In the genomic region with DNA sequence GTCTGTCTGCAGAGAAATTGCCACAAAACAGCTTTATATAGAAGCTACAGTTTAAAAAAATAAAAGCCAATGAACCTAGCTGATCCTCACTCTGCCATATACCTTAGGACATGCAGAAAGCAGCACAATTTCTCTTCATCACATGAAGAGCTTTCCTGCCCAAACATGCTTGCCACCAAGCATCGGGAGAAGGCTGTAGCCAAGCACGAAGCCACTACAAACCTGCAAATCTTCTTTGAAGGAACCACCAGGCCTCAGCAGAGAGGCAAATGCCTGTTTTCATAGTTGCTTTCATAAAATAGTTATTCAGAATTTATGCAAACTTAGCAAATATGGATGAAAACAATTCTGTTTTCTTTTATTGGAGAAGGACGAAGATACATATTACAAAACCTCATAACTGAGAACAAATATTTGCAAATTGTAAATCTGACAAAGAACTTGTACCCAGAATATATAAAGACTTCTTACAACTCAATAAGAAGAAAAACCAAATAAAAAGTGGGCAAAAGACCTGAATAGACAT, we compare ENCODE assay signal across 25 cellular contexts.
"Had no signal": no experiment of that assay in that cellular context is flagged by ENCODE, and none has a peak within 500 bp of the region (broad histone marks: within the 10 kb centered on the region; RNA-seq: fewer than 3 reads in every experiment).

No MANE protein-coding gene starts in this region.

- H3K27me3 Mint-ChIP-seq: activated CD8-positive, alpha-beta T cell treated with anti-CD3 and anti-CD28 coated beads for 36 hours had no signal

- H3K27ac ChIP-seq: epithelial cell of prostate, foreskin keratinocyte, psoas muscle, tibial artery, uterus had no signal

- ATAC-seq: activated CD8-positive, alpha-beta T cell treated with anti-CD3 and anti-CD28 coated beads for 36 hours; foreskin keratinocyte; psoas muscle; right cardiac atrium; stimulated activated naive CD8-positive, alpha-beta T cell treated with anti-CD3 and anti-CD28 coated beads, Interleukin-15, Interleukin-2, amounts not matched to agents 100 U/mL and 50 U/mL, for 24 hours had no signal

- H3K4me1 ChIP-seq: psoas muscle, uterus had no signal

- H3K27me3 ChIP-seq: dorsolateral prefrontal cortex, foreskin keratinocyte, tibial artery, uterus had no signal

- FAIRE-seq: colon had no signal

- H3K36me3 ChIP-seq: tibial artery, uterus had no signal

- H3K9me3 ChIP-seq: psoas muscle, tibial artery, uterus had no signal

- H3K4me3 ChIP-seq: dorsolateral prefrontal cortex, lung, psoas muscle, skin epidermis, tibial artery, uterus had no signal

- H3K4me3 Mint-ChIP-seq: activated B cell treated with CpG ODN at 0.5 μM for 24 hours; activated CD8-positive, alpha-beta T cell treated with anti-CD3 and anti-CD28 coated beads for 36 hours; activated naive CD8-positive, alpha-beta T cell treated with anti-CD3 and anti-CD28 coated beads, Interleukin-2, amount 10 ng/mL, durations not matched to agents 7 days and 5 days; neural crest cell had no signal

- H3K27ac Mint-ChIP-seq: activated B cell treated with CpG ODN at 0.5 μM for 24 hours; activated CD8-positive, alpha-beta T cell treated with anti-CD3 and anti-CD28 coated beads for 36 hours; activated naive CD8-positive, alpha-beta T cell treated with anti-CD3 and anti-CD28 coated beads, Interleukin-2, amount 10 ng/mL, durations not matched to agents 7 days and 5 days; activated T-helper 2 cell treated with anti-CD3 and anti-CD28 coated beads, Interferon-gamma antibody, Interleukin-2, Interleukin-4, amounts not matched to agents 10 μg/mL and 5 μg/mL and 100 μg/mL, durations not matched to agents 14 hours and 24 hours and 36 hours had no signal

- H3K9me3 Mint-ChIP-seq: activated B cell treated with CpG ODN at 0.5 μM for 24 hours; activated CD8-positive, alpha-beta T cell treated with anti-CD3 and anti-CD28 coated beads for 36 hours; activated naive CD8-positive, alpha-beta T cell treated with anti-CD3 and anti-CD28 coated beads, Interleukin-2, amount 10 ng/mL, durations not matched to agents 7 days and 5 days; activated T-helper 2 cell treated with anti-CD3 and anti-CD28 coated beads, Interferon-gamma antibody, Interleukin-2, Interleukin-4, amounts not matched to agents 10 μg/mL and 5 μg/mL and 100 μg/mL, durations not matched to agents 14 hours and 24 hours and 36 hours; neural crest cell had no signal

- H3K4me1 Mint-ChIP-seq: activated B cell treated with CpG ODN at 0.5 μM for 24 hours; activated naive CD8-positive, alpha-beta T cell treated with anti-CD3 and anti-CD28 coated beads, Interleukin-2, amount 10 ng/mL, durations not matched to agents 7 days and 5 days had no signal

- H3K36me3 Mint-ChIP-seq: activated naive CD8-positive, alpha-beta T cell treated with anti-CD3 and anti-CD28 coated beads, Interleukin-2, amount 10 ng/mL, durations not matched to agents 7 days and 5 days had no signal

- DNase-seq: activated B cell treated with CpG ODN at 0.5 μM for 24 hours; activated CD4-positive, alpha-beta T cell treated with anti-CD3 and anti-CD28 coated beads for 48 hours; activated CD8-positive, alpha-beta T cell treated with anti-CD3 and anti-CD28 coated beads for 36 hours; activated naive CD4-positive, alpha-beta T cell treated with Interleukin-2 at 50 U/mL for 16 hours; activated naive CD8-positive, alpha-beta T cell treated with anti-CD3 and anti-CD28 coated beads, Interleukin-2, amount 10 ng/mL, durations not matched to agents 7 days and 5 days; activated T-cell treated with anti-CD3 and anti-CD28 coated beads, Interleukin-2, amount 50 U/mL, for 1 hour; amygdala; central memory CD4-positive, alpha-beta T cell; dorsolateral prefrontal cortex; glutamatergic neuron; hypothalamus; islet precursor cell; psoas muscle; right cardiac atrium; stimulated activated naive CD8-positive, alpha-beta T cell treated with anti-CD3 and anti-CD28 coated beads, Interleukin-15, Interleukin-2, amounts not matched to agents 100 U/mL and 50 U/mL, for 24 hours; substantia nigra; tibial artery; uterus had no signal
